In the genomic region with DNA sequence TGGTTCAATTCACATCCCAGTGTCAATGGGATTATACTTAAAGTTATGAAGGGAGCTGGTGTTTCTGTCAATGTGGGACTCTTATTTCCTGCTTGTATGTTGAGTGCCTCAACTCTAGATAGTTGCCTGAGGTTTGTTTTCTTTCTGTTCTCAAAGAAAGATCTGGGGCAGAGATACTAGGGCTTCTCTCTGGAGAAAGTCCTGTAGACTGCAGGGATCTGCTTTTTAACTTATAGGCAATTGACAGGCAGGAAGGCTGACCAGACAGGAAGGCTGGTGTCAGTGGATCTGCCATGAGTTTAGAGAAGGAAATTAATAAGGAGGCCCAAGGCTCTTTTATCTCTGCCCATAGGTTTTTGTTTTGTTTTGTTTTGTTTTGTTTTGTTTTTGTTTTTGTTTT, we compare ENCODE assay signal across 20 cellular contexts.
"Had no signal": no experiment of that assay in that cellular context is flagged by ENCODE, and none has a peak within 500 bp of the region (broad histone marks: within the 10 kb centered on the region; RNA-seq: fewer than 3 reads in every experiment).

No MANE protein-coding gene starts in this region.

- ATAC-seq: esophagus mucosa, gastrocnemius medialis, heart right ventricle, pancreas, right cardiac atrium had no signal

- H3K4me3 ChIP-seq: dorsolateral prefrontal cortex, gastrocnemius medialis, heart right ventricle, pancreas, stomach, thoracic aorta, transverse colon had no signal

- DNase-seq: cortex of kidney; dorsolateral prefrontal cortex; effector memory CD4-positive, alpha-beta T cell; gastrocnemius medialis; heart right ventricle; hypothalamus; kidney glomerular epithelial cell; occipital lobe; pancreas; right cardiac atrium; small intestine; stimulated activated CD4-positive, alpha-beta T cell treated with anti-CD3 and anti-CD28 coated beads, Interleukin-12 subunit alpha, Interleukin-12 subunit beta, amount 100 ng/mL, for 4 hours; stimulated activated naive CD4-positive, alpha-beta T cell; stomach; substantia nigra; transverse colon had no signal

- H3K4me3 Mint-ChIP-seq: nephron had no signal

- H3K27ac Mint-ChIP-seq: nephron, progenitor cell of endocrine pancreas had no signal

- H3K9me3 ChIP-seq: gastrocnemius medialis, heart right ventricle, pancreas, thoracic aorta, transverse colon had no signal

- H3K36me3 ChIP-seq: gastrocnemius medialis, heart right ventricle, pancreas, stomach, thoracic aorta, transverse colon had no signal

- H3K4me1 Mint-ChIP-seq: nephron had no signal

- H3K27ac ChIP-seq: dorsolateral prefrontal cortex, gastrocnemius medialis, heart right ventricle, pancreas, stomach, thoracic aorta, transverse colon had no signal

- H3K4me1 ChIP-seq: gastrocnemius medialis, heart right ventricle, pancreas, stomach, transverse colon had no signal

- H3K27me3 ChIP-seq: gastrocnemius medialis, heart right ventricle, pancreas, stomach, transverse colon had no signal
